ENCODE assay signal across 18 cellular contexts in genomic region chr12:122823429-122823828, GRCh38. TPM values are rescaled to one million over a fixed set of nuclear protein-coding genes. Genes with fewer than 3 reads are reported as not detected.
DNase-seq lines count a peak whose midpoint lies in the region; ATAC-seq, FAIRE-seq and TF ChIP-seq lines count a peak whose summit lies in the region.
"Had no signal": no experiment of that assay in that cellular context is flagged by ENCODE, and none has a peak within 500 bp of the region (broad histone marks: within the 10 kb centered on the region; RNA-seq: fewer than 3 reads in every experiment).

No MANE protein-coding gene starts in this region.

- H4K12ac ChIP-seq in trophoblast cell (ENCODE audit: low read depth, low read length), result no peak overlapping the region

- TF ChIP-seq CTCF in Calu3 (IDR thresholded peaks at IDR 0.05; ENCODE audit: unreplicated experiment) (no peak), K562 (IDR thresholded peaks at IDR 0.05 in 2 of 3, conservative IDR thresholded peaks at IDR 0.05 in 1 of 3; ENCODE audit: insufficient read depth in 2 of 3, low read depth in 1 of 3, low read length in 3 of 3) (no peak), pancreas (IDR thresholded peaks at IDR 0.05) (no peak), stomach (IDR thresholded peaks at IDR 0.05) (no peak), BE2C (IDR thresholded peaks at IDR 0.05; ENCODE audit: low read depth, low read length) (no peak)

- no peaks in the 10 kb centered on the region for H3K27me3 Mint-ChIP-seq in Calu3 (ENCODE audit: unreplicated experiment)

- TF ChIP-seq POLR2A in K562 (conservative IDR thresholded peaks at IDR 0.05) (no peak), stomach (IDR thresholded peaks at IDR 0.05) (no peak)

- CTCF ChIA-PET in Calu3 (lab: Charles Lee) (interaction anchor here (0.6 to 2.5 kb wide), 7 partner anchors 14 to 427 kb away, joined by 3 to 15 read pairs (median 3); partner anchors contain the start of gene PITPNM2), K562 (lab: Yijun Ruan, JAX; ENCODE audit: low intra/inter-chr PET ratio) (interaction anchor here (0.6 kb wide), 1 partner anchor 14 kb away, joined by 6 read pairs; no protein-coding TSS in a partner anchor)

- no peak overlapping the region for H4K91ac ChIP-seq in trophoblast cell (ENCODE audit: low read depth, low read length)

- 42% methylated on average over 11 of the region's 11 CpGs for WGBS in K562 (ENCODE audit: insufficient coverage, low coverage, missing lambda C conversion rate)
- 17% methylated on average over 11 of the region's 11 CpGs for WGBS in pancreas, 2 donors
- WGBS in stomach, 5 donors, result 28 to 60% (median 46%) methylated on average over 11 of the region's 11 CpGs
- WGBS in trophoblast cell (ENCODE audit: extremely low coverage, insufficient coverage, insufficient read length), result no CpG with 5 or more reads among the region's 11 CpGs

- peak overlapping the region; percentile 61 for H3K4me3 Mint-ChIP-seq in Calu3 (ENCODE audit: low read depth, unreplicated experiment)
- H3K4me3 Mint-ChIP-seq: CD8-positive, alpha-beta T cell had no signal

- FAIRE-seq in K562 (lab: Jason Lieb, UNC), result no peak
- no peak for FAIRE-seq in pancreas (lab: Jason Lieb, UNC)
- FAIRE-seq: G401.6, GM12891 had no signal

- no peak overlapping the region for H3K23ac ChIP-seq in trophoblast cell (ENCODE audit: low read length)

- BruUV-seq in Calu3 (replicated peaks; lab: Mats Ljungman, UMichigan) (no TSS peak), K562 (replicated peaks; lab: Mats Ljungman, UMichigan) (no TSS peak)

- peaks cover 28% of the 10 kb centered on the region for H3K4me1 Mint-ChIP-seq in Calu3 (ENCODE audit: low read depth, unreplicated experiment)

- H3K4me2 ChIP-seq in K562 (ENCODE audit: insufficient read depth, low read length) (no peak overlapping the region), trophoblast cell (ENCODE audit: low read length) (no peak overlapping the region)
- H3K4me2 ChIP-seq: KMS-11 had no signal

- no peaks in the 10 kb centered on the region for H3K27me3 ChIP-seq in K562 (ENCODE audit: control insufficient read depth in 2 of 2, insufficient read depth in 2 of 2, low read length in 2 of 2)
- H3K27me3 ChIP-seq in pancreas, result no peaks in the 10 kb centered on the region
- no peaks in the 10 kb centered on the region for H3K27me3 ChIP-seq in stomach
- H3K27me3 ChIP-seq in BE2C, result peaks cover 3% of the 10 kb centered on the region; the same call in 1 of the 2 replicates
- no peaks in the 10 kb centered on the region for H3K27me3 ChIP-seq in trophoblast cell (ENCODE audit: insufficient read depth, low read length)

- no peak overlapping the region for H3K4ac ChIP-seq in trophoblast cell (ENCODE audit: low read depth, low read length)

- no peaks in the 10 kb centered on the region for H4K20me1 ChIP-seq in K562 (replicated peaks; ENCODE audit: control insufficient read depth, insufficient read depth, low read length)
- H4K20me1 ChIP-seq: BLaER1 treated with 17β-estradiol and CSF1 and Interleukin-3, amounts not matched to agents 10 nM and 100 nM had no signal

- peaks cover 36% of the 10 kb centered on the region for H3K36me3 Mint-ChIP-seq in Calu3 (ENCODE audit: insufficient read depth, unreplicated experiment)
- H3K36me3 Mint-ChIP-seq: CD8-positive, alpha-beta T cell had no signal

- no peak for TF ChIP-seq RAD21 in K562 (CRISPR knock-in tag; conservative IDR thresholded peaks at IDR 0.05 in 1 of 2, IDR thresholded peaks at IDR 0.05 in 1 of 2)

- intact Hi-C loops in Calu3 (cut with micrococcal nuclease; ENCODE audit: unreplicated experiment), result loop anchor here (2.0 kb wide), 1 partner anchor 13 kb away; no protein-coding TSS in a partner anchor
- intact Hi-C loops in K562 (cut with micrococcal nuclease), result no loop called here
- intact Hi-C loops in pancreas (cut with DNase I), result no loop called here
- intact Hi-C loops in stomach (cut with DNase I; ENCODE audit: low total_unique reads), result no loop called here

- TF ChIP-seq EP300 in K562 (IDR thresholded peaks at IDR 0.05; ENCODE audit: low read length) (no peak), stomach (IDR thresholded peaks at IDR 0.05) (no peak)

- H3K9ac ChIP-seq in K562 (ENCODE audit: insufficient read depth in 1 of 2, low read depth in 2 of 2, low read length in 2 of 2) (no peak overlapping the region), trophoblast cell (ENCODE audit: low read length) (no peak overlapping the region)
- H3K9ac ChIP-seq: BLaER1 treated with 17β-estradiol and CSF1 and Interleukin-3, amounts not matched to agents 10 nM and 100 nM; GM23248; KMS-11 had no signal

- H3K4me3 ChIP-seq in K562, result no peak overlapping the region
- peak overlapping the region in 1 of 4 donors; percentile 13 for H3K4me3 ChIP-seq in pancreas
- H3K4me3 ChIP-seq in stomach, result no peak overlapping the region
- no peak overlapping the region for H3K4me3 ChIP-seq in BE2C (ENCODE audit: low read depth, low read length)
- H3K4me3 ChIP-seq in trophoblast cell (ENCODE audit: low read depth, low read length), result no peak overlapping the region
- H3K4me3 ChIP-seq: BLaER1 treated with 17β-estradiol and CSF1 and Interleukin-3, amounts not matched to agents 10 nM and 100 nM; GM23248; HAP-1 had no signal

- in situ Hi-C loops in K562 (cut with MboI), result no loop called here

- no peak for ATAC-seq in K562
- ATAC-seq in pancreas, result peak; percentile 46 to 74 (median 64)
- ATAC-seq: CD8-positive, alpha-beta T cell had no signal

- H3K18ac ChIP-seq in trophoblast cell (ENCODE audit: low read length), result no peak overlapping the region

- no peaks in the 10 kb centered on the region for H3K79me2 ChIP-seq in K562 (ENCODE audit: control insufficient read depth, insufficient read depth, low read length)
- no peaks in the 10 kb centered on the region for H3K79me2 ChIP-seq in trophoblast cell (ENCODE audit: control insufficient read depth, insufficient read depth, low read length, poor library complexity)

- H3K9me1 ChIP-seq in K562 (ENCODE audit: control insufficient read depth, insufficient read depth, low read length), result no peaks in the 10 kb centered on the region

- H3K27ac ChIP-seq in K562 (ENCODE audit: extremely low read depth, low read depth, low read length) (no peak overlapping the region), pancreas (peak overlapping the region; percentile 11 to 80 (median 62)), stomach (peak overlapping the region; percentile 49 to 86 (median 79)), trophoblast cell (ENCODE audit: low read depth, low read length) (no peak overlapping the region)
- H3K27ac ChIP-seq: BLaER1 treated with 17β-estradiol and CSF1 and Interleukin-3, amounts not matched to agents 10 nM and 100 nM; GM23248; KMS-11 had no signal

- no peak overlapping the region for H2BK5ac ChIP-seq in trophoblast cell (ENCODE audit: low read depth, low read length, poor library complexity)

- peaks cover 3 to 6% of the 10 kb centered on the region in 2 experiments; a peak in 2 of 5 replicates for H3K4me1 ChIP-seq in K562 (replicated peaks in 1 of 2; ENCODE audit: control insufficient read depth in 2 of 2, insufficient read depth in 2 of 2, low read length in 2 of 2)
- peaks cover 8 to 23% (median 20%) of the 10 kb centered on the region in 3 donors for H3K4me1 ChIP-seq in pancreas
- peaks cover 4 to 34% (median 22%) of the 10 kb centered on the region in 4 donors for H3K4me1 ChIP-seq in stomach
- no peaks in the 10 kb centered on the region for H3K4me1 ChIP-seq in BE2C
- H3K4me1 ChIP-seq in trophoblast cell (ENCODE audit: control insufficient read depth in 1 of 2, insufficient read depth in 2 of 2, low read length in 2 of 2), result no peaks in the 10 kb centered on the region

- POLR2A ChIA-PET in K562 (lab: Yijun Ruan, JAX), result interaction anchor here (0.7 kb wide), 1 partner anchor 344 kb away, joined by 3 read pairs; no protein-coding TSS in a partner anchor

- no peak overlapping the region for H4K8ac ChIP-seq in trophoblast cell (ENCODE audit: low read depth, low read length)

- no peak overlapping the region for H2BK12ac ChIP-seq in trophoblast cell (ENCODE audit: low read length)

- H2AK5ac ChIP-seq in trophoblast cell (ENCODE audit: low read length), result no peak overlapping the region

- H2AFZ ChIP-seq in K562 (ENCODE audit: low read depth, low read length), result peak overlapping the region; percentile 96
- no peak overlapping the region for H2AFZ ChIP-seq in trophoblast cell (ENCODE audit: insufficient read depth, low read length, poor library complexity)
- H2AFZ ChIP-seq: GM23248 had no signal

- H3K36me3 ChIP-seq in K562 (ENCODE audit: control insufficient read depth, insufficient read depth, low read length) (no peaks in the 10 kb centered on the region), pancreas (no peaks in the 10 kb centered on the region), stomach (no peaks in the 10 kb centered on the region), BE2C (no peaks in the 10 kb centered on the region), trophoblast cell (ENCODE audit: control insufficient read depth in 1 of 2, insufficient read depth in 2 of 2, low read length in 2 of 2) (no peaks in the 10 kb centered on the region)
- H3K36me3 ChIP-seq: BLaER1 treated with 17β-estradiol and CSF1 and Interleukin-3, amounts not matched to agents 10 nM and 100 nM; HAP-1 had no signal

- no peak overlapping the region for H3K14ac ChIP-seq in trophoblast cell (ENCODE audit: low read length)

- no peaks in the 10 kb centered on the region for H3K79me1 ChIP-seq in trophoblast cell (ENCODE audit: low read length)

- H3K9me3 ChIP-seq in K562 (replicated peaks; ENCODE audit: control insufficient read depth, insufficient read depth, low read depth, low read length) (no peaks in the 10 kb centered on the region), pancreas (no peaks in the 10 kb centered on the region), stomach (no peaks in the 10 kb centered on the region), BE2C (no peaks in the 10 kb centered on the region), trophoblast cell (ENCODE audit: insufficient read depth, low read depth, low read length) (no peaks in the 10 kb centered on the region)
- H3K9me3 ChIP-seq: BLaER1 treated with 17β-estradiol and CSF1 and Interleukin-3, amounts not matched to agents 10 nM and 100 nM; HAP-1 had no signal

- DNase-seq in Calu3, result peak; percentile 64
- DNase-seq in K562 (ENCODE audit: extremely low read depth in 1 of 4, low spot score in 3 of 4), result no peak
- no peak for DNase-seq in pancreas
- DNase-seq in stomach, result no peak
- DNase-seq in BE2C, result no peak
- DNase-seq in trophoblast cell, result no peak
- no peak for DNase-seq in occipital lobe (lab: John Stamatoyannopoulos, UW)
- DNase-seq: CD8-positive, alpha-beta T cell; DMS 273 treated with DMSO at 0.1 percent for 48 hours; DMS53; DND-41; GM23248 had no signal

- H3K27ac Mint-ChIP-seq in Calu3 (ENCODE audit: unreplicated experiment), result peak overlapping the region; percentile 95
- H3K27ac Mint-ChIP-seq: CD8-positive, alpha-beta T cell had no signal

- H2BK120ac ChIP-seq in trophoblast cell (ENCODE audit: insufficient read depth, low read length, poor library complexity), result no peak overlapping the region

- no peaks in the 10 kb centered on the region for H3K9me3 Mint-ChIP-seq in Calu3 (ENCODE audit: low read depth, unreplicated experiment)
- H3K9me3 Mint-ChIP-seq: CD8-positive, alpha-beta T cell had no signal

RNA-seq across cellular contexts. Expression of gene HIP1R, which starts 11.8 kb away (rescaled TPM):
- 234 and 246 TPM in 2 replicates for total RNA-seq in Calu3 (2022)
- 70.1 and 194 TPM in 2 replicates for total RNA-seq in K562 (2011; cell fraction: chromatin; rRNA removed; ENCODE audit: low replicate concordance)
- total RNA-seq in K562 (2011; cell fraction: nucleolus; rRNA removed), result 103 and 109 TPM in 2 replicates
- 63.5 and 76.8 TPM in 2 replicates for total RNA-seq in K562 (2011; cell fraction: nucleoplasm; rRNA removed)
- 29.2 and 30.4 TPM in 2 replicates for total RNA-seq in K562 (2014; rRNA removed)
- total RNA-seq in K562 (2014; rRNA removed; fragmentation: Illumina TruSeq; extraction: Trizol), result 6.4 and 8.6 TPM in 2 replicates
- 12.0 and 13.2 TPM in 2 replicates for total RNA-seq in K562 (2015; rRNA removed; fragmentation: Illumina TruSeq; extraction: Trizol)
- 27.8 and 31.0 TPM in 2 replicates for total RNA-seq in K562 (2021)
- polyA plus RNA-seq in K562 (2011; rRNA removed), result 14.2 and 17.2 TPM in 2 replicates
- polyA plus RNA-seq in K562 (2011; cell fraction: cytosol; rRNA removed), result 8.8 and 22.2 TPM in 2 replicates
- 107 and 176 TPM in 2 replicates for polyA plus RNA-seq in K562 (2011; cell fraction: nucleus; rRNA removed)
- 15.6 and 30.3 TPM in 2 replicates for polyA plus RNA-seq in K562 (2012)
- 21.7 and 33.6 TPM in 2 replicates for polyA plus RNA-seq in K562 (2014; fragmentation: Illumina TruSeq; extraction: Trizol)
- under 1 TPM; 0.15 to 0.45 TPM for polyA plus RNA-seq in K562 (2014; fragmentation: Nextera tagmentation; extraction: Ambion mirVana)
- polyA plus RNA-seq in K562 (2014; rRNA removed), result 27.0 and 29.1 TPM in 2 replicates
- 5.7 and 11.0 TPM in 2 replicates for polyA minus RNA-seq in K562 (2011; rRNA and poly(A)+ RNA removed)
- 6.4 and 7.5 TPM in 2 replicates for polyA minus RNA-seq in K562 (2011; cell fraction: cytosol; rRNA and poly(A)+ RNA removed)
- polyA minus RNA-seq in K562 (2011; cell fraction: nucleus; rRNA and poly(A)+ RNA removed), result 23.3 and 26.9 TPM in 2 replicates
- 10 to 100 TPM; 41.0 to 96.3 (median 47.9) TPM for total RNA-seq in pancreas
- polyA plus RNA-seq in pancreas, result 100 to 1,000 TPM; 158 to 206 TPM
- 100 to 1,000 TPM in 4 of 5 donors, 10 to 100 TPM in 1; 67.6 to 395 (median 160) TPM for total RNA-seq in stomach
- 10 to 100 TPM; 52.1 to 69.6 (median 68.8) TPM for polyA plus RNA-seq in stomach
- 0.85 TPM for polyA plus RNA-seq in BE2C (2012; ENCODE audit: insufficient read depth, insufficient read length, low read depth)
- 12.5 and 13.0 TPM in 2 replicates for polyA plus RNA-seq in trophoblast cell (2013)
- total RNA-seq in occipital lobe, result 70.0 TPM

RNA-seq across cellular contexts. Expression of gene CCDC62, which starts 49.1 kb away (rescaled TPM):
- total RNA-seq in Calu3 (2022) (0.66 and 0.98 TPM in 2 replicates), K562 (2014; rRNA removed) (0.49 and 1.0 TPM in 2 replicates), K562 (2014; rRNA removed; fragmentation: Illumina TruSeq; extraction: Trizol) (1.4 and 1.6 TPM in 2 replicates), K562 (2015; rRNA removed; fragmentation: Illumina TruSeq; extraction: Trizol) (1.1 and 1.4 TPM in 2 replicates), K562 (2021) (0.74 and 0.75 TPM in 2 replicates), pancreas (under 1 TPM; 0.16 to 0.32 (median 0.21) TPM), stomach (1 to 10 TPM in 1 of 5 donors, under 1 TPM in 2, not detected in 2; 0.37 to 1.4 (median 0.58) TPM), occipital lobe (9.4 TPM)
- 2.5 and 7.2 TPM in 2 replicates for total RNA-seq in K562 (2011; cell fraction: chromatin; rRNA removed; ENCODE audit: low replicate concordance)
- 0.67 and 1.7 TPM in 2 replicates for total RNA-seq in K562 (2011; cell fraction: nucleolus; rRNA removed)
- 1.9 and 3.3 TPM in 2 replicates for total RNA-seq in K562 (2011; cell fraction: nucleoplasm; rRNA removed)
- polyA plus RNA-seq in K562 (2011; rRNA removed) (0.78 and 0.91 TPM in 2 replicates), K562 (2014; fragmentation: Illumina TruSeq; extraction: Trizol) (0.33 and 0.65 TPM in 2 replicates), K562 (2014; fragmentation: Nextera tagmentation; extraction: Ambion mirVana) (under 1 TPM; 0.03 to 0.25 TPM), K562 (2014; rRNA removed) (0.38 and 0.94 TPM in 2 replicates), pancreas (under 1 TPM; 0.19 to 0.31 TPM), stomach (under 1 TPM in 2 of 3 donors, not detected in 1; 0.08 to 0.19 TPM)
- polyA plus RNA-seq in K562 (2011; cell fraction: cytosol; rRNA removed), result 0.10 and 0.24 TPM in 2 replicates
- 0.88 and 1.1 TPM in 2 replicates for polyA plus RNA-seq in K562 (2011; cell fraction: nucleus; rRNA removed)
- polyA plus RNA-seq in K562 (2012), result 0.25 and 1.00 TPM in 2 replicates
- 3.4 and 5.4 TPM in 2 replicates for polyA minus RNA-seq in K562 (2011; rRNA and poly(A)+ RNA removed)
- polyA minus RNA-seq in K562 (2011; cell fraction: cytosol; rRNA and poly(A)+ RNA removed), result 1.3 and 2.1 TPM in 2 replicates
- 0.81 and 1.6 TPM in 2 replicates for polyA minus RNA-seq in K562 (2011; cell fraction: nucleus; rRNA and poly(A)+ RNA removed)
- not detected for polyA plus RNA-seq in BE2C (2012; ENCODE audit: insufficient read depth, insufficient read length, low read depth)
- 0.37 and 0.38 TPM in 2 replicates for polyA plus RNA-seq in trophoblast cell (2013)
- total RNA-seq: A673 had no signal
- polyA plus RNA-seq: GM23248 had no signal

Comparison
In these comparisons a context has a peak if more than half of its experiments do, and no peak if none do; other contexts are left out.
1. H3K27ac ChIP-seq: peak in pancreas (4 of 4) and stomach (5 of 5); none in K562 (single experiment) and trophoblast cell (single experiment).